Comparison of ENCODE assay signal across 18 cellular contexts in the genomic region with DNA sequence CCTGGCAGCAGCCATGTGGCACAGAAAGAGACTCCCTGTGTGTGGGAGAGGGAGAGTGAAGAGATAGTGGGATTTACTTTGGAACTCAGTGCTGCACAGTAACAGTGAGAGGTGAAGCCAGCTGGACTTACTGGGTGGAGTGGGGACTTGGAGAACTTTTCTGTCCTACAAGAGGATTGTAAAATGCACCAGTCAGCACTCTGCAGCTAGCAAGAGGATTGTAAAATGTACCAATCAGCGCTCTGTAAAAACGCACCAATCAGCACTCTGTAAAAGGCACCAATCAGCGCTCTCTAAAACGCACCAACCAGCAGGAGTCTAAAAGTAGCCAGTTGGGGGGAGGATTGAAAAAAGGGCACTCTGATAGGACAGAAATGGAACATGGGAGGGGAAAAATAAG.
A peak's percentile ranks its signal among the peaks of the same experiment; 100 is the strongest.
DNase-seq lines count a peak whose midpoint lies in the region; ATAC-seq, FAIRE-seq and TF ChIP-seq lines count a peak whose summit lies in the region.
"Had no signal": no experiment of that assay in that cellular context is flagged by ENCODE, and none has a peak within 500 bp of the region (broad histone marks: within the 10 kb centered on the region; RNA-seq: fewer than 3 reads in every experiment).

No MANE protein-coding gene starts in this region.

- BruUV-seq in HepG2 (replicated peaks; lab: Mats Ljungman, UMichigan), result no TSS peak

- H3K27ac Mint-ChIP-seq in astrocyte (ENCODE audit: unreplicated experiment), result peak overlapping the region; percentile 23
- H3K27ac Mint-ChIP-seq: GM23338, HFFc6 had no signal

- H3K79me2 ChIP-seq in HepG2 (ENCODE audit: insufficient read depth, low read length) (no peaks in the 10 kb centered on the region), astrocyte (ENCODE audit: insufficient read depth, low read length) (no peaks in the 10 kb centered on the region), osteoblast (ENCODE audit: insufficient read depth, low read length) (no peaks in the 10 kb centered on the region)

- H4K20me1 ChIP-seq in HepG2 (ENCODE audit: insufficient read depth, low read length) (no peaks in the 10 kb centered on the region), astrocyte (ENCODE audit: insufficient read depth, low read length) (no peaks in the 10 kb centered on the region), osteoblast (ENCODE audit: insufficient read depth, low read length) (no peaks in the 10 kb centered on the region)

- H3K4me1 Mint-ChIP-seq in astrocyte (ENCODE audit: low read depth, unreplicated experiment), result peaks cover 5% of the 10 kb centered on the region
- H3K4me1 Mint-ChIP-seq: CD4-positive, alpha-beta memory T cell; GM23338 had no signal

- FAIRE-seq in HepG2 (lab: Jason Lieb, UNC) (no peak), astrocyte (lab: Jason Lieb, UNC) (no peak)
- FAIRE-seq: GM12891 had no signal

- CTCF ChIA-PET in HepG2 (lab: Yijun Ruan, JAX; ENCODE audit: low intra/inter-chr PET ratio, low total read pairs), result no interaction called here

- no peak overlapping the region for H3K4me3 Mint-ChIP-seq in astrocyte (ENCODE audit: unreplicated experiment)
- H3K4me3 Mint-ChIP-seq: CD4-positive, alpha-beta memory T cell; GM23338; HFFc6 had no signal

- no peak overlapping the region for H3K4me3 ChIP-seq in HepG2 (replicated peaks in 1 of 3; ENCODE audit: insufficient read depth in 1 of 3, low read depth in 2 of 3, low read length in 3 of 3)
- H3K4me3 ChIP-seq in right lobe of liver, result no peak overlapping the region
- no peak overlapping the region for H3K4me3 ChIP-seq in astrocyte (ENCODE audit: insufficient read depth, low read depth, low read length)
- no peak overlapping the region for H3K4me3 ChIP-seq in osteoblast (ENCODE audit: insufficient read depth, low read length)
- H3K4me3 ChIP-seq: GM23338, HAP-1 had no signal

- POLR2A ChIA-PET in HepG2 (lab: Yijun Ruan, JAX), result no interaction called here

- H3K27me3 ChIP-seq in HepG2 (ENCODE audit: control insufficient read depth in 1 of 2, insufficient read depth in 2 of 2, low read length in 2 of 2) (no peaks in the 10 kb centered on the region), right lobe of liver (no peaks in the 10 kb centered on the region), astrocyte (ENCODE audit: insufficient read depth, low read length) (no peaks in the 10 kb centered on the region), osteoblast (ENCODE audit: insufficient read depth, low read length) (no peaks in the 10 kb centered on the region)

- H3K36me3 ChIP-seq in HepG2 (replicated peaks in 1 of 2; ENCODE audit: control insufficient read depth in 1 of 2, insufficient read depth in 2 of 2, low read length in 2 of 2) (no peaks in the 10 kb centered on the region), right lobe of liver (no peaks in the 10 kb centered on the region), astrocyte (ENCODE audit: insufficient read depth, low read length) (no peaks in the 10 kb centered on the region), osteoblast (ENCODE audit: insufficient read depth, low read length) (no peaks in the 10 kb centered on the region)
- H3K36me3 ChIP-seq: HAP-1 had no signal

- DNase-seq in HepG2 (ENCODE audit: low spot score) (no peak), right lobe of liver (no peak), astrocyte (ENCODE audit: low read depth) (no peak), osteoblast (ENCODE audit: insufficient read length, low spot score, missing footprints) (no peak)
- DNase-seq: 8988T; C1 segment of cervical spinal cord; Calu3; CD4-positive, alpha-beta memory T cell; COR-L47; DMS53; DMS79 treated with DMSO at 0.1 percent for 48 hours; GF-D8; HFFc6 had no signal

- TF ChIP-seq CTCF in HepG2 (CRISPR knock-in tag; IDR thresholded peaks at IDR 0.05), result no peak
- TF ChIP-seq CTCF in right lobe of liver (IDR thresholded peaks at IDR 0.05), result no peak
- TF ChIP-seq CTCF in astrocyte (IDR thresholded peaks at IDR 0.05; ENCODE audit: insufficient read depth, low read depth, low read length), result no peak
- TF ChIP-seq CTCF in osteoblast (IDR thresholded peaks at IDR 0.05; ENCODE audit: extremely low read depth, low read depth, low read length), result no peak

- H3K27me3 Mint-ChIP-seq in astrocyte (ENCODE audit: low read depth, unreplicated experiment), result no peaks in the 10 kb centered on the region
- H3K27me3 Mint-ChIP-seq: CD4-positive, alpha-beta memory T cell had no signal

- H2AFZ ChIP-seq in HepG2 (ENCODE audit: low read length) (no peak overlapping the region), astrocyte (ENCODE audit: low read depth, low read length) (no peak overlapping the region), osteoblast (ENCODE audit: low read length) (peak overlapping the region; percentile 51)
- H2AFZ ChIP-seq: GM23338 had no signal

- no peak overlapping the region for H3K4me2 ChIP-seq in HepG2 (ENCODE audit: low read depth, low read length)
- no peak overlapping the region for H3K4me2 ChIP-seq in astrocyte (ENCODE audit: low read length)
- H3K4me2 ChIP-seq in osteoblast (ENCODE audit: insufficient read depth, low read length), result no peak overlapping the region
- H3K4me2 ChIP-seq: GM23338 had no signal

- TF ChIP-seq EP300 in HepG2 (IDR thresholded peaks at IDR 0.05; ENCODE audit: low read depth in 2 of 2, low read length in 2 of 2) (no peak), HepG2 (CRISPR knock-in tag; IDR thresholded peaks at IDR 0.05; ENCODE audit: borderline replicate concordance) (no peak)

- no peaks in the 10 kb centered on the region for H3K36me3 Mint-ChIP-seq in astrocyte (ENCODE audit: low read depth, unreplicated experiment)
- H3K36me3 Mint-ChIP-seq: CD4-positive, alpha-beta memory T cell had no signal

- H3K9me3 Mint-ChIP-seq in astrocyte (ENCODE audit: unreplicated experiment), result peaks cover 16% of the 10 kb centered on the region

- ATAC-seq in HepG2 (no peak), right lobe of liver (no peak), GM18498 (IDR thresholded peaks at IDR 0.05; ENCODE audit: unreplicated experiment) (no peak), GM21381 (IDR thresholded peaks at IDR 0.05; ENCODE audit: unreplicated experiment) (no peak)
- ATAC-seq: GM23338 had no signal

- in situ Hi-C loops in HepG2 (cut with HindIII; ENCODE audit: extremely low pct_ligation_motif_present, low pct_unique_long_range_greater_than_20kb), result no loop called here

- H3K4me1 ChIP-seq in HepG2 (ENCODE audit: insufficient read depth, low read length) (no peaks in the 10 kb centered on the region), right lobe of liver (no peaks in the 10 kb centered on the region), astrocyte (ENCODE audit: insufficient read depth, low read length) (no peaks in the 10 kb centered on the region), osteoblast (ENCODE audit: insufficient read depth, low read length) (no peaks in the 10 kb centered on the region)
- H3K4me1 ChIP-seq: HAP-1 had no signal

- no peak overlapping the region for H3K9ac ChIP-seq in HepG2 (ENCODE audit: insufficient read depth, low read depth, low read length)
- H3K9ac ChIP-seq in astrocyte (ENCODE audit: low read length), result no peak overlapping the region

- H3K9me3 ChIP-seq in HepG2 (ENCODE audit: low read length) (no peaks in the 10 kb centered on the region; the same call in 1 of the 2 replicates), right lobe of liver (no peaks in the 10 kb centered on the region), astrocyte (ENCODE audit: insufficient read depth, low read depth, low read length) (no peaks in the 10 kb centered on the region), osteoblast (ENCODE audit: low read depth, low read length) (no peaks in the 10 kb centered on the region)
- H3K9me3 ChIP-seq: HAP-1 had no signal

- 21% methylated on average over 4 of the region's 4 CpGs for WGBS in HepG2 (ENCODE audit: low lambda C conversion rate)
- 87% methylated on average over 4 of the region's 4 CpGs for WGBS in right lobe of liver (ENCODE audit: insufficient coverage, low coverage, low lambda C conversion rate, missing lambda C conversion rate)

- TF ChIP-seq RAD21 in HepG2 (CRISPR knock-in tag; IDR thresholded peaks at IDR 0.05), result no peak

- no peak for TF ChIP-seq POLR2A in HepG2 (IDR thresholded peaks at IDR 0.05; ENCODE audit: insufficient read depth in 1 of 2, low read depth in 2 of 2, low read length in 2 of 2)
- no peak for TF ChIP-seq POLR2A in right lobe of liver (IDR thresholded peaks at IDR 0.05)

- intact Hi-C loops in HepG2 (cut with micrococcal nuclease; ENCODE audit: unreplicated experiment), result no loop called here
- intact Hi-C loops in right lobe of liver (cut with DNase I), result no loop called here

- no peak overlapping the region for H3K27ac ChIP-seq in HepG2 (ENCODE audit: extremely low read length, insufficient read depth, low read length)
- no peak overlapping the region for H3K27ac ChIP-seq in right lobe of liver
- no peak overlapping the region for H3K27ac ChIP-seq in astrocyte (ENCODE audit: low read depth, low read length)
- H3K27ac ChIP-seq in osteoblast (ENCODE audit: low read depth, low read length), result no peak overlapping the region

TF ChIP-seq in HepG2, 621 proteins besides CTCF, POLR2A, EP300 and RAD21 (continues in another document):
- TF ChIP-seq FIP1L1 (IDR thresholded peaks at IDR 0.05; ENCODE audit: borderline replicate concordance, insufficient read depth, low read depth, low read length), result no peak
- TF ChIP-seq SIN3B (IDR thresholded peaks at IDR 0.05; ENCODE audit: low read length), result no peak
- peak; percentile 16; the same call in 1 of the 2 replicates for TF ChIP-seq MAFF (IDR thresholded peaks at IDR 0.05; ENCODE audit: low read depth, low read length)
